Comparison of ENCODE assay signal across 9 cellular contexts in the genomic region with DNA sequence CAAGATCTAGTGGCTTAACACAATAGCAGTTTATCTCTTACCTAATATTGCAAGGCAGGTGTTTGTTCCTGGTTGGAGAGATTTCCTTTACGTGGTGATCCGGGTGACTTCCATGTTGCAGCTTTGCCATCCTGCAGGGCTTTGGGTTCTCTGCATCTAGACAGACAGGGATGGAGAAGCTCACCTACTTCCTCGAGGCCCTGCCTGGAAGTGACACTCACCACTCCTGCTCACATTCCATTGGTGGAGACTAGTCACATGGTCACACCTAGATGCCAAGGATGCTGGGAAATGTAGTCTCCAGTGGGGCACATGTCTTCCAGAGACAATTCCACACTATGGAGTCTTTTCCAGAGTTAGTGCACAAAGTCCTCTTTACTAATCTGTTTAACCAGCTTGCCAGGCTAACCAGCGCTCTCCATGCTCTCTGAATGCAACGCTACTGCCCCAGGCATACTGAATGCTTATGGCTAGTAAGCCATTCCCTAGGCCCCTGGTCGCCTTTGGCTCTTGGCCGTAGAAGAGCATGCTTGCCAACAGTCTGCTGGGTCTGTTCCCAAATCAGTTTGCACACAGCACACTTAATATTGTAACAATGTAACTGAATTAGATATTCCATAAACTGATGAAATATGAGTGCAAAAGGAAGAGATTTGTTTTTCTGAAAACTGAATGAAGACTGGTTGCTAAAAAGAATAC. TPM values are rescaled to one million over a fixed set of nuclear protein-coding genes. Genes with fewer than 3 reads are reported as not detected.
A peak's percentile ranks its signal among the peaks of the same experiment; 100 is the strongest.
DNase-seq lines count a peak whose midpoint lies in the region; ATAC-seq and TF ChIP-seq lines count a peak whose summit lies in the region.
"Had no signal": no experiment of that assay in that cellular context is flagged by ENCODE, and none has a peak within 500 bp of the region (broad histone marks: within the 10 kb centered on the region; RNA-seq: fewer than 3 reads in every experiment).

No MANE protein-coding gene starts in this region.

- no peak overlapping the region for H3K4me3 Mint-ChIP-seq in central memory CD8-positive, alpha-beta T cell
- H3K4me3 Mint-ChIP-seq: activated naive CD4-positive, alpha-beta T cell treated with anti-CD3 and anti-CD28 coated beads, Interleukin-2, amount 50 U/mL, for 24 hours had no signal

- no peak overlapping the region for H3K4me3 ChIP-seq in stomach

- peak; percentile 50 for ATAC-seq in activated CD4-positive, CD25-positive, alpha-beta regulatory T cell treated with anti-CD3 and anti-CD28 coated beads, Interleukin-2, amount 50 U/mL, for 24 hours
- ATAC-seq in central memory CD8-positive, alpha-beta T cell (replicated peaks; ENCODE audit: extremely low read depth, poor library complexity, severe bottlenecking) = peak; percentile 57

- H3K27me3 Mint-ChIP-seq in central memory CD8-positive, alpha-beta T cell = peaks cover 21% of the 10 kb centered on the region
- H3K27me3 Mint-ChIP-seq: activated naive CD4-positive, alpha-beta T cell treated with anti-CD3 and anti-CD28 coated beads, Interleukin-2, amount 50 U/mL, for 24 hours had no signal

- peak overlapping the region in 1 of 5 donors; percentile 53 for H3K27ac ChIP-seq in stomach

- TF ChIP-seq EP300 in stomach (IDR thresholded peaks at IDR 0.05) = no peak

- DNase-seq in activated CD4-positive, CD25-positive, alpha-beta regulatory T cell (lab: John Stamatoyannopoulos, UW) = no peak
- DNase-seq in NCI-H1092 (lab: John Stamatoyannopoulos, UW) (peak; percentile 43), SW480 (ENCODE audit: low spot score) (peak; percentile 91), kidney glomerular epithelial cell (lab: John Stamatoyannopoulos, UW) (peak; percentile 35), stomach (peak; percentile 79), cortex of kidney (lab: John Stamatoyannopoulos, UW) (no peak)
- peak in 1 of 2 donors; percentile 19 for DNase-seq in central memory CD8-positive, alpha-beta T cell (ENCODE audit: low spot score in 2 of 2)

- peaks cover 8% of the 10 kb centered on the region for H3K9me3 Mint-ChIP-seq in central memory CD8-positive, alpha-beta T cell
- H3K9me3 Mint-ChIP-seq: activated naive CD4-positive, alpha-beta T cell treated with anti-CD3 and anti-CD28 coated beads, Interleukin-2, amount 50 U/mL, for 24 hours had no signal

- H3K36me3 ChIP-seq in stomach = no peaks in the 10 kb centered on the region

- no peaks in the 10 kb centered on the region for H3K9me3 ChIP-seq in stomach

- no peaks in the 10 kb centered on the region for H3K36me3 Mint-ChIP-seq in central memory CD8-positive, alpha-beta T cell (ENCODE audit: insufficient read depth)
- H3K36me3 Mint-ChIP-seq: activated naive CD4-positive, alpha-beta T cell treated with anti-CD3 and anti-CD28 coated beads, Interleukin-2, amount 50 U/mL, for 24 hours had no signal

- 53 to 65% (median 56%) methylated on average over 7 of the region's 7 CpGs for WGBS in stomach, 5 donors

- intact Hi-C loops in stomach (cut with DNase I; ENCODE audit: low total_unique reads) = no loop called here

- TF ChIP-seq CTCF in stomach (IDR thresholded peaks at IDR 0.05) = no peak

- H3K27me3 ChIP-seq in stomach = no peaks in the 10 kb centered on the region

- TF ChIP-seq POLR2A in stomach (IDR thresholded peaks at IDR 0.05) = no peak

- peaks cover 18% of the 10 kb centered on the region for H3K4me1 Mint-ChIP-seq in central memory CD8-positive, alpha-beta T cell

- peaks cover 0 to 22% (median 6%) of the 10 kb centered on the region in 4 donors for H3K4me1 ChIP-seq in stomach

- H3K27ac Mint-ChIP-seq in central memory CD8-positive, alpha-beta T cell (ENCODE audit: low read depth) = no peak overlapping the region
- H3K27ac Mint-ChIP-seq: activated naive CD4-positive, alpha-beta T cell treated with anti-CD3 and anti-CD28 coated beads, Interleukin-2, amount 50 U/mL, for 24 hours had no signal

RNA-seq across cellular contexts. Expression of gene KCNK15, which starts 6.7 kb away (rescaled TPM):
- 1 to 10 TPM in 3 of 5 donors, not detected in 2; 1.5 to 7.7 (median 4.5) TPM for total RNA-seq in stomach
- polyA plus RNA-seq in stomach = 1 to 10 TPM in 1 of 3 donors, under 1 TPM in 2; 0.46 to 2.6 (median 0.78) TPM

RNA-seq across cellular contexts. Expression of gene CCN5, which starts 23.8 kb away (rescaled TPM):
- total RNA-seq in stomach = 100 to 1,000 TPM in 1 of 5 donors, 10 to 100 TPM in 1, not detected in 3; 19.9 to 193 TPM
- polyA plus RNA-seq in stomach = 1 to 10 TPM; 2.5 to 8.2 (median 3.4) TPM

Comparison
In these comparisons a context has a peak if more than half of its experiments do, and no peak if none do; other contexts are left out.
1. DNase-seq: peak in NCI-H1092 (single experiment), SW480 (single experiment), kidney glomerular epithelial cell (single experiment) and stomach (single experiment); none in activated CD4-positive, CD25-positive, alpha-beta regulatory T cell (0 of 4) and cortex of kidney (single experiment).